10 cellular contexts compared by ENCODE assay signal in genomic region chr13:43908156-43909126, GRCh38. TPM values are rescaled to one million over a fixed set of nuclear protein-coding genes. Genes with fewer than 3 reads are reported as not detected.
A peak's percentile ranks its signal among the peaks of the same experiment; 100 is the strongest.
DNase-seq lines count a peak whose midpoint lies in the region; ATAC-seq and TF ChIP-seq lines count a peak whose summit lies in the region.
"Had no signal": no experiment of that assay in that cellular context is flagged by ENCODE, and none has a peak within 500 bp of the region (broad histone marks: within the 10 kb centered on the region; RNA-seq: fewer than 3 reads in every experiment).

No MANE protein-coding gene starts in this region.

- H3K4me1 ChIP-seq in Peyer's patch (no peaks in the 10 kb centered on the region), ovary (ENCODE audit: insufficient read depth) (no peaks in the 10 kb centered on the region)

- no peaks in the 10 kb centered on the region for H3K36me3 Mint-ChIP-seq in Calu3 (ENCODE audit: insufficient read depth, unreplicated experiment)
- H3K36me3 Mint-ChIP-seq in activated CD4-positive, alpha-beta memory T cell treated with anti-CD3 and anti-CD28 coated beads for 36 hours: no peaks in the 10 kb centered on the region
- H3K36me3 Mint-ChIP-seq: T-cell had no signal

- H3K9me3 ChIP-seq in Peyer's patch (no peaks in the 10 kb centered on the region), ovary (no peaks in the 10 kb centered on the region)

- TF ChIP-seq POLR2A in Peyer's patch (IDR thresholded peaks at IDR 0.05) (no peak), ovary (IDR thresholded peaks at IDR 0.05) (no peak)

- BruUV-seq in Calu3 (replicated peaks; lab: Mats Ljungman, UMichigan): no TSS peak

- H3K4me3 ChIP-seq in Peyer's patch: no peak overlapping the region
- H3K4me3 ChIP-seq in ovary: no peak overlapping the region

- intact Hi-C loops in Calu3 (cut with micrococcal nuclease; ENCODE audit: unreplicated experiment) (loop anchor here (2.0 kb wide), 1 partner anchor 140 kb away; no protein-coding TSS in a partner anchor), ovary (cut with DNase I) (loop anchor here in 3 of 4 donors (5.0 to 10.0 kb wide), 4 partner anchors 136 to 1066 kb away; no protein-coding TSS in a partner anchor)
- intact Hi-C loops in activated CD4-positive, alpha-beta memory T cell treated with anti-CD3 and anti-CD28 coated beads for 36 hours (cut with micrococcal nuclease): loop anchor here (1.0 to 10.0 kb wide), 4 partner anchors 144 to 530 kb away; no protein-coding TSS in a partner anchor

- no peaks in the 10 kb centered on the region for H3K9me3 Mint-ChIP-seq in Calu3 (ENCODE audit: low read depth, unreplicated experiment)
- no peaks in the 10 kb centered on the region for H3K9me3 Mint-ChIP-seq in activated CD4-positive, alpha-beta memory T cell treated with anti-CD3 and anti-CD28 coated beads for 36 hours
- H3K9me3 Mint-ChIP-seq: T-cell had no signal

- no peaks in the 10 kb centered on the region for H3K27me3 Mint-ChIP-seq in Calu3 (ENCODE audit: unreplicated experiment)
- H3K27me3 Mint-ChIP-seq in activated CD4-positive, alpha-beta memory T cell treated with anti-CD3 and anti-CD28 coated beads for 36 hours: peaks cover 16% of the 10 kb centered on the region

- peaks cover 18% of the 10 kb centered on the region for H3K4me1 Mint-ChIP-seq in Calu3 (ENCODE audit: low read depth, unreplicated experiment)
- H3K4me1 Mint-ChIP-seq in activated CD4-positive, alpha-beta memory T cell treated with anti-CD3 and anti-CD28 coated beads for 36 hours (ENCODE audit: low read depth): peaks cover 3% of the 10 kb centered on the region

- DNase-seq in Calu3 (peak; percentile 8), HEK293T (ENCODE audit: extremely low spot score) (no peak), Peyer's patch (no peak), fibroblast of gingiva (ENCODE audit: low read depth) (peak; percentile 47), ovary (no peak), cortex of kidney (lab: John Stamatoyannopoulos, UW) (no peak)
- DNase-seq in activated CD4-positive, alpha-beta memory T cell treated with anti-CD3 and anti-CD28 coated beads for 36 hours: no peak
- DNase-seq: right cardiac atrium had no signal

- no peak overlapping the region for H3K4me3 Mint-ChIP-seq in Calu3 (ENCODE audit: low read depth, unreplicated experiment)
- H3K4me3 Mint-ChIP-seq in activated CD4-positive, alpha-beta memory T cell treated with anti-CD3 and anti-CD28 coated beads for 36 hours: no peak overlapping the region
- H3K4me3 Mint-ChIP-seq: T-cell had no signal

- H3K27ac ChIP-seq in Peyer's patch (no peak overlapping the region), ovary (no peak overlapping the region)

- CTCF ChIA-PET in Calu3 (lab: Charles Lee) (interaction anchor here (0.6 to 1.5 kb wide), 2 partner anchors 138 to 529 kb away, joined by 6 to 7 read pairs; no protein-coding TSS in a partner anchor), HEK293T (lab: Yijun Ruan, JAX) (interaction anchor here (0.6 to 2.2 kb wide), 15 partner anchors 9 to 1175 kb away, joined by 3 to 13 read pairs (median 3); no protein-coding TSS in a partner anchor)
- CTCF ChIA-PET in activated CD4-positive, alpha-beta memory T cell treated with anti-CD3 and anti-CD28 coated beads for 36 hours (lab: Charles Lee): interaction anchor here (0.5 to 5.1 kb wide), 24 partner anchors 10 to 967 kb away, joined by 3 to 118 read pairs (median 4); no protein-coding TSS in a partner anchor

- POLR2A ChIA-PET in HEK293T (lab: Yijun Ruan, JAX): no interaction called here
- POLR2A ChIA-PET in activated CD4-positive, alpha-beta memory T cell treated with anti-CD3 and anti-CD28 coated beads for 36 hours (lab: Charles Lee): no interaction called here

- H3K27ac Mint-ChIP-seq in Calu3 (ENCODE audit: unreplicated experiment): peak overlapping the region; percentile 83
- no peak overlapping the region for H3K27ac Mint-ChIP-seq in activated CD4-positive, alpha-beta memory T cell treated with anti-CD3 and anti-CD28 coated beads for 36 hours
- H3K27ac Mint-ChIP-seq: T-cell had no signal

- 16 to 22% (median 20%) methylated on average over 2 of the region's 2 CpGs for WGBS in ovary, 3 donors

- H3K27me3 ChIP-seq in Peyer's patch: no peaks in the 10 kb centered on the region
- no peaks in the 10 kb centered on the region for H3K27me3 ChIP-seq in ovary

- no peak for TF ChIP-seq EP300 in ovary (IDR thresholded peaks at IDR 0.05)

- ATAC-seq in GM18873 (IDR thresholded peaks at IDR 0.05; ENCODE audit: low FRiP score, unreplicated experiment): no peak

- TF ChIP-seq CTCF in Calu3 (IDR thresholded peaks at IDR 0.05; ENCODE audit: unreplicated experiment) (peak; percentile 44), Peyer's patch (IDR thresholded peaks at IDR 0.05) (peak in 5 of 6 experiments; percentile 56 to 73 (median 69)), ovary (IDR thresholded peaks at IDR 0.05) (peak in 2 of 3 donors; percentile 36 to 57)

- H3K36me3 ChIP-seq in Peyer's patch (no peaks in the 10 kb centered on the region), ovary (no peaks in the 10 kb centered on the region)

TF ChIP-seq in HEK293T, 16 proteins besides CTCF, POLR2A, EP300 and RAD21:
- TF ChIP-seq ZNF384 (IDR thresholded peaks at IDR 0.05): 0 out of 2 replicates have a peak, but pooled peaks have one; percentile 30
- no peak for TF ChIP-seq SP1 (IDR thresholded peaks at IDR 0.05)
- no peak for TF ChIP-seq HDGF (IDR thresholded peaks at IDR 0.05; ENCODE audit: borderline replicate concordance)

RNA-seq across cellular contexts. Expression of gene LACC1, which starts 28.7 kb away (rescaled TPM):
- 3.4 and 4.0 TPM in 2 replicates for total RNA-seq in Calu3 (2022)
- 10 to 100 TPM in 3 of 4 donors, 1 to 10 TPM in 1; 7.9 to 24.8 (median 17.4) TPM for total RNA-seq in Peyer's patch
- total RNA-seq in ovary: 1 to 10 TPM; 2.0 to 6.8 (median 5.3) TPM
- 1 to 10 TPM; 3.4 to 7.3 TPM for polyA plus RNA-seq in ovary
- total RNA-seq in activated CD4-positive, alpha-beta memory T cell treated with anti-CD3 and anti-CD28 coated beads for 36 hours: 1 to 10 TPM; 4.4 to 4.5 TPM

RNA-seq across cellular contexts. Expression of gene CCDC122, which starts 28.9 kb away (rescaled TPM):
- total RNA-seq in Calu3 (2022): 6.1 and 6.2 TPM in 2 replicates
- total RNA-seq in Peyer's patch: 1 to 10 TPM; 2.5 to 6.7 (median 4.4) TPM
- total RNA-seq in ovary: 10 to 100 TPM in 3 of 7 donors, 1 to 10 TPM in 4; 4.2 to 15.2 (median 6.6) TPM
- polyA plus RNA-seq in ovary: 1 to 10 TPM; 5.2 to 7.2 TPM
- total RNA-seq in activated CD4-positive, alpha-beta memory T cell treated with anti-CD3 and anti-CD28 coated beads for 36 hours: 1 to 10 TPM; 2.0 to 2.5 TPM

Comparison
In these comparisons a context has a peak if more than half of its experiments do, and no peak if none do; other contexts are left out.
1. DNase-seq: peak in Calu3 (single experiment) and fibroblast of gingiva (single experiment); none in HEK293T (single experiment), Peyer's patch (0 of 3), ovary (0 of 5), activated CD4-positive, alpha-beta memory T cell treated with anti-CD3 and anti-CD28 coated beads for 36 hours (single experiment) and cortex of kidney (single experiment).
2. Peak in every context shown above with its lines, with median percentiles within 50 percentile points of each other: CTCF ChIP-seq.